In genomic region chr12:3055712-3056467, GRCh38 we compare ENCODE assay signal across 1 cellular context.
TF ChIP-seq lines count a peak whose summit lies in the region.

No MANE protein-coding gene starts in this region.

TF ChIP-seq in HepG2, 621 proteins besides CTCF, POLR2A, EP300 and RAD21 (continued from another document and continues in another):
- no peak for TF ChIP-seq POLR2AphosphoS5 (IDR thresholded peaks at IDR 0.05; ENCODE audit: low read depth, low read length)
- TF ChIP-seq HNRNPL (IDR thresholded peaks at IDR 0.05; ENCODE audit: low read depth, low read length) = no peak
- no peak for TF ChIP-seq ATF7 (IDR thresholded peaks at IDR 0.05)
- no peak for TF ChIP-seq ATF7 (CRISPR knock-in tag; IDR thresholded peaks at IDR 0.05)
- TF ChIP-seq SATB2 (CRISPR knock-in tag; IDR thresholded peaks at IDR 0.05) = no peak
- no peak for TF ChIP-seq ZBTB20 (CRISPR knock-in tag; IDR thresholded peaks at IDR 0.05; ENCODE audit: borderline replicate concordance, low read depth)
- no peak for TF ChIP-seq GATAD1 (CRISPR knock-in tag; IDR thresholded peaks at IDR 0.05)
- TF ChIP-seq ZNF615 (CRISPR knock-in tag; IDR thresholded peaks at IDR 0.05; ENCODE audit: borderline replicate concordance) = no peak
- peak; percentile 36; the same call in 1 of the 2 replicates for TF ChIP-seq SALL1 (CRISPR knock-in tag; IDR thresholded peaks at IDR 0.05)
- TF ChIP-seq PHF5A (CRISPR knock-in tag; IDR thresholded peaks at IDR 0.05; ENCODE audit: low read depth, unreplicated experiment) = no peak
- no peak for TF ChIP-seq RAD51 (IDR thresholded peaks at IDR 0.05; ENCODE audit: borderline replicate concordance)
- TF ChIP-seq POGK (CRISPR knock-in tag; conservative IDR thresholded peaks at IDR 0.05) = peak; percentile 56; the same call in 1 of the 2 replicates
- peak; percentile 86 for TF ChIP-seq BCL6 (CRISPR knock-in tag; IDR thresholded peaks at IDR 0.05)
- no peak for TF ChIP-seq BATF2 (CRISPR knock-in tag; IDR thresholded peaks at IDR 0.05)
- TF ChIP-seq RXRA (CRISPR knock-in tag; IDR thresholded peaks at IDR 0.05) = no peak
- TF ChIP-seq YEATS2 (CRISPR knock-in tag; IDR thresholded peaks at IDR 0.05; ENCODE audit: borderline replicate concordance) = no peak
- no peak for TF ChIP-seq MTA3 (CRISPR knock-in tag; IDR thresholded peaks at IDR 0.05)
- TF ChIP-seq ZNF781 (CRISPR knock-in tag; IDR thresholded peaks at IDR 0.05; ENCODE audit: borderline replicate concordance, not compliant biosample characterization) = no peak
- TF ChIP-seq ZFX (CRISPR knock-in tag; IDR thresholded peaks at IDR 0.05; ENCODE audit: low read depth) = peak; percentile 31; the same call in 1 of the 2 replicates
- no peak for TF ChIP-seq CBX2 (IDR thresholded peaks at IDR 0.05; ENCODE audit: low read depth, low read length)
- no peak for TF ChIP-seq CBX2 (CRISPR knock-in tag; IDR thresholded peaks at IDR 0.05; ENCODE audit: low read depth)
- TF ChIP-seq THRA (CRISPR knock-in tag; IDR thresholded peaks at IDR 0.05; ENCODE audit: borderline replicate concordance) = peak; percentile 35; the same call in 1 of the 2 replicates
- no peak for TF ChIP-seq HOMEZ (CRISPR knock-in tag; IDR thresholded peaks at IDR 0.05; ENCODE audit: low read depth)
- no peak for TF ChIP-seq ZNF317 (CRISPR knock-in tag; IDR thresholded peaks at IDR 0.05)
- no peak for TF ChIP-seq FOXM1 (CRISPR knock-in tag; IDR thresholded peaks at IDR 0.05)
- TF ChIP-seq LCORL (IDR thresholded peaks at IDR 0.05) = no peak
- TF ChIP-seq LCORL (CRISPR knock-in tag; IDR thresholded peaks at IDR 0.05) = peak; percentile 25; the same call in 1 of the 2 replicates
- no peak for TF ChIP-seq ZNF407 (CRISPR knock-in tag; IDR thresholded peaks at IDR 0.05; ENCODE audit: not compliant biosample characterization)
- no peak for TF ChIP-seq PRMT3 (CRISPR knock-in tag; IDR thresholded peaks at IDR 0.05; ENCODE audit: borderline replicate concordance, low read depth)
- no peak for TF ChIP-seq ZNF280B (CRISPR knock-in tag; IDR thresholded peaks at IDR 0.05; ENCODE audit: borderline replicate concordance)
- no peak for TF ChIP-seq GATA4 (IDR thresholded peaks at IDR 0.05; ENCODE audit: borderline replicate concordance, low read depth)
- no peak for TF ChIP-seq ZNF687 (CRISPR knock-in tag; IDR thresholded peaks at IDR 0.05)
- TF ChIP-seq GTF2F1 (IDR thresholded peaks at IDR 0.05; ENCODE audit: low read length) = no peak
- 0 out of 2 replicates have a peak, but pooled peaks have one; percentile 41 for TF ChIP-seq ZSCAN21 (CRISPR knock-in tag; IDR thresholded peaks at IDR 0.05; ENCODE audit: borderline replicate concordance)
- TF ChIP-seq ZBTB4 (CRISPR knock-in tag; IDR thresholded peaks at IDR 0.05; ENCODE audit: borderline replicate concordance) = no peak
- TF ChIP-seq ZNF232 (CRISPR knock-in tag; IDR thresholded peaks at IDR 0.05; ENCODE audit: borderline replicate concordance) = no peak
- peak; percentile 95 for TF ChIP-seq TEAD3 (CRISPR knock-in tag; optimal IDR thresholded peaks at IDR 0.05; ENCODE audit: borderline replicate concordance)
- no peak for TF ChIP-seq ISL2 (CRISPR knock-in tag; IDR thresholded peaks at IDR 0.05)
